ENCODE assay signal across 11 cellular contexts in the genomic region with DNA sequence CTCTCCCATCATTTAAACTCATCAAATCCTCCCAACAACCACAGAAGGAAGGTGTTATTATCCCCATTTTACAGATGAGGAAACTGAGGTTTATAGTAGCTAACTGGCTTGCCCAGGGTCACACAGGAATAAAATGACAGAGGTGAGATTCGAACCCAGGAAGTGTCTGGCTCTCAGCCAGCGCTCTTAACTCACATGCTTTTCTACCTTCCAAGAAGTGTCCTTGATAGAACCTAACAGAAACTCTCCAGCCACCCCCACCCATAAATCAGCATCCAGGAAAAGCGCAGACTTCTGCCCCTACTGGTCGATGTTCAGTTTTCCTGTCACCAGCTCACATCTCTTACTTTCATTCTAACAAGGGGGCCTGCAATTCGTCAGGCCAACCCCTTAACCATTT. TPM values are rescaled to one million over a fixed set of nuclear protein-coding genes. Genes with fewer than 3 reads are reported as not detected.
DNase-seq lines count a peak whose midpoint lies in the region; ATAC-seq, FAIRE-seq and TF ChIP-seq lines count a peak whose summit lies in the region.
"Had no signal": no experiment of that assay in that cellular context is flagged by ENCODE, and none has a peak within 500 bp of the region (broad histone marks: within the 10 kb centered on the region; RNA-seq: fewer than 3 reads in every experiment).

No MANE protein-coding gene starts in this region.

- no peaks in the 10 kb centered on the region for H3K36me3 Mint-ChIP-seq in CD14-positive monocyte

- no peak overlapping the region for H3K4me3 ChIP-seq in HCT116 (replicated peaks in 1 of 2; ENCODE audit: low read depth in 1 of 2, low read length in 2 of 2)
- no peak overlapping the region for H3K4me3 ChIP-seq in keratinocyte (ENCODE audit: control insufficient read depth in 2 of 3, extremely low read depth in 1 of 3, insufficient read depth in 2 of 3, low read depth in 1 of 3, low read length in 3 of 3)
- H3K4me3 ChIP-seq in right atrium auricular region = no peak overlapping the region
- H3K4me3 ChIP-seq: tibial nerve had no signal

- no peak overlapping the region for H3K4me3 Mint-ChIP-seq in CD14-positive monocyte
- H3K4me3 Mint-ChIP-seq: mesothelial cell of epicardium had no signal

- no peak for FAIRE-seq in keratinocyte (lab: Jason Lieb, UNC)

- peak; percentile 9 for TF ChIP-seq CTCF in CD14-positive monocyte (IDR thresholded peaks at IDR 0.05)
- peak in 2 of 3 experiments; percentile 43 to 49; a peak in 3 of 6 replicates for TF ChIP-seq CTCF in HCT116 (IDR thresholded peaks at IDR 0.05 in 2 of 3, conservative IDR thresholded peaks at IDR 0.05 in 1 of 3; ENCODE audit: borderline replicate concordance in 1 of 3, insufficient read depth in 1 of 3, low read depth in 2 of 3, low read length in 2 of 3)
- peak; percentile 55 for TF ChIP-seq CTCF in VCaP (conservative IDR thresholded peaks at IDR 0.05)
- peak in 2 of 3 experiments; percentile 15 to 16 for TF ChIP-seq CTCF in keratinocyte (optimal IDR thresholded peaks at IDR 0.05 in 1 of 3, IDR thresholded peaks at IDR 0.05 in 1 of 3, conservative IDR thresholded peaks at IDR 0.05 in 1 of 3; ENCODE audit: extremely low read depth in 1 of 3, insufficient read depth in 2 of 3, low read length in 3 of 3)
- TF ChIP-seq CTCF in right atrium auricular region (IDR thresholded peaks at IDR 0.05) = no peak

- H4K20me1 ChIP-seq in HCT116 (ENCODE audit: insufficient read depth) (no peaks in the 10 kb centered on the region), keratinocyte (ENCODE audit: control insufficient read depth, extremely low read depth, insufficient read depth, low read length) (no peaks in the 10 kb centered on the region)

- no peaks in the 10 kb centered on the region for H3K9me3 Mint-ChIP-seq in CD14-positive monocyte
- H3K9me3 Mint-ChIP-seq: mesothelial cell of epicardium had no signal

- no peaks in the 10 kb centered on the region for H3K36me3 ChIP-seq in HCT116 (ENCODE audit: control insufficient read depth in 1 of 2, insufficient read depth in 2 of 2, low read length in 2 of 2)
- no peaks in the 10 kb centered on the region for H3K36me3 ChIP-seq in keratinocyte (ENCODE audit: control insufficient read depth in 2 of 2, extremely low read depth in 1 of 2, insufficient read depth in 2 of 2, low read length in 2 of 2)
- no peaks in the 10 kb centered on the region for H3K36me3 ChIP-seq in right atrium auricular region

- dilution Hi-C loops in keratinocyte (cut with MboI; ENCODE audit: extremely low pct_ligation_motif_present, low sequenced_read_pairs) = no loop called here

- H3K9ac ChIP-seq in HCT116 (ENCODE audit: low read length) = no peak overlapping the region
- H3K9ac ChIP-seq in keratinocyte (ENCODE audit: control insufficient read depth, extremely low read depth, insufficient read depth, low read length) = no peak overlapping the region

- H3K27ac ChIP-seq in HCT116 (ENCODE audit: low read depth, low read length) = no peak overlapping the region
- no peak overlapping the region for H3K27ac ChIP-seq in VCaP
- H3K27ac ChIP-seq in keratinocyte (ENCODE audit: control insufficient read depth, insufficient read depth, low read length) = no peak overlapping the region
- no peak overlapping the region for H3K27ac ChIP-seq in right atrium auricular region
- H3K27ac ChIP-seq: tibial nerve had no signal

- intact Hi-C loops in CD14-positive monocyte (cut with micrococcal nuclease) = no loop called here
- intact Hi-C loops in HCT116 (cut with micrococcal nuclease) = no loop called here

- H3K4me1 Mint-ChIP-seq in CD14-positive monocyte = peaks cover 2% of the 10 kb centered on the region

- H3K4me2 ChIP-seq in HCT116 (ENCODE audit: low read length) = no peak overlapping the region
- no peak overlapping the region for H3K4me2 ChIP-seq in keratinocyte (ENCODE audit: control insufficient read depth, extremely low read depth, insufficient read depth, low read depth, low read length)

- POLR2A ChIA-PET in HCT116 (lab: Charles Lee) = no interaction called here

- H3K79me2 ChIP-seq in HCT116 (ENCODE audit: insufficient read depth, low read length) (no peaks in the 10 kb centered on the region), keratinocyte (ENCODE audit: control insufficient read depth, insufficient read depth, low read length) (no peaks in the 10 kb centered on the region)

- BruUV-seq in HCT116 (replicated peaks; lab: Mats Ljungman, UMichigan) = no TSS peak

- CTCF ChIA-PET in HCT116 (lab: Charles Lee) = no interaction called here

- H2AFZ ChIP-seq in HCT116 (ENCODE audit: low read depth, low read length, poor library complexity, severe bottlenecking) (no peak overlapping the region), keratinocyte (ENCODE audit: control insufficient read depth, low read length) (no peak overlapping the region)

- RAD21 ChIA-PET in HCT116 (lab: Charles Lee; ENCODE audit: low non-redundant PET in 1 of 2, low total read pairs in 2 of 2, uncharacterized antibody in 2 of 2, unreplicated experiment in 2 of 2) = no interaction called here

- H3K27me3 ChIP-seq in HCT116 (ENCODE audit: insufficient read depth, low read length) = no peaks in the 10 kb centered on the region
- no peaks in the 10 kb centered on the region for H3K27me3 ChIP-seq in keratinocyte (ENCODE audit: control insufficient read depth, extremely low read depth, insufficient read depth, low read length)
- no peaks in the 10 kb centered on the region for H3K27me3 ChIP-seq in right atrium auricular region
- H3K27me3 ChIP-seq: tibial nerve had no signal

- H3K9me2 ChIP-seq in HCT116 (ENCODE audit: insufficient read depth) = no peaks in the 10 kb centered on the region

- peak overlapping the region in 1 of 7 donors; percentile 46 for H3K27ac Mint-ChIP-seq in CD14-positive monocyte
- H3K27ac Mint-ChIP-seq: mesothelial cell of epicardium had no signal

- ATAC-seq in HCT116 (peak; percentile 80), GM18511 (IDR thresholded peaks at IDR 0.05; ENCODE audit: unreplicated experiment) (no peak)

- no peaks in the 10 kb centered on the region for H3K9me1 ChIP-seq in keratinocyte (ENCODE audit: control insufficient read depth, extremely low read depth, insufficient read depth, low read length)

- H3K27me3 Mint-ChIP-seq in CD14-positive monocyte (ENCODE audit: low read depth in 3 of 3) = peaks cover 2 to 11% (median 3%) of the 10 kb centered on the region in 3 donors

- no peak for TF ChIP-seq POLR2A in HCT116 (IDR thresholded peaks at IDR 0.05; ENCODE audit: borderline replicate concordance, extremely low read depth, insufficient read depth, insufficient read length)

- H3K4me1 ChIP-seq in HCT116 (ENCODE audit: control insufficient read depth in 1 of 2, insufficient read depth in 2 of 2, low read length in 2 of 2) = peaks cover 3 to 6% of the 10 kb centered on the region in 2 experiments; a peak in 1 of 4 replicates
- H3K4me1 ChIP-seq in keratinocyte (ENCODE audit: control insufficient read depth, extremely low read depth, insufficient read depth, low read length) = no peaks in the 10 kb centered on the region
- no peaks in the 10 kb centered on the region for H3K4me1 ChIP-seq in right atrium auricular region
- H3K4me1 ChIP-seq: tibial nerve had no signal

- no peaks in the 10 kb centered on the region for H3K9me3 ChIP-seq in HCT116 (ENCODE audit: control insufficient read depth in 1 of 2, insufficient read depth in 1 of 2, low read depth in 1 of 2, low read length in 2 of 2)
- no peaks in the 10 kb centered on the region for H3K9me3 ChIP-seq in keratinocyte (ENCODE audit: control insufficient read depth, low read depth, low read length)
- H3K9me3 ChIP-seq in right atrium auricular region = no peaks in the 10 kb centered on the region
- H3K9me3 ChIP-seq: tibial nerve had no signal

- TF ChIP-seq RAD21 in HCT116 (IDR thresholded peaks at IDR 0.05; ENCODE audit: low read depth) = no peak

- DNase-seq in CD14-positive monocyte (ENCODE audit: low spot score) = no peak
- DNase-seq in HCT116 (ENCODE audit: low read depth, low spot score) = no peak
- DNase-seq in keratinocyte (ENCODE audit: low read depth, low spot score) = no peak
- no peak for DNase-seq in inferior parietal cortex (ENCODE audit: extremely low spot score)
- no peak for DNase-seq in right atrium auricular region (ENCODE audit: low spot score)
- no peak for DNase-seq in NK-92 (lab: John Stamatoyannopoulos, UW; ENCODE audit: unreplicated experiment)
- DNase-seq: NCI-H2107 had no signal

TF ChIP-seq in HCT116, 20 proteins besides CTCF, POLR2A, EP300 and RAD21 (continues in another document):
- TF ChIP-seq POLR2AphosphoS5 (IDR thresholded peaks at IDR 0.05; ENCODE audit: low read depth, low read length) = no peak
- no peak for TF ChIP-seq SIN3A (IDR thresholded peaks at IDR 0.05; ENCODE audit: low read depth)
- TF ChIP-seq TCF7L2 (IDR thresholded peaks at IDR 0.05; ENCODE audit: borderline replicate concordance, extremely low read depth, insufficient read depth, insufficient read length) = no peak
- TF ChIP-seq YY1 (IDR thresholded peaks at IDR 0.05; ENCODE audit: extremely low read depth, insufficient replicate concordance, low read depth, low read length) = no peak
- no peak for TF ChIP-seq ZNF274 (IDR thresholded peaks at IDR 0.05; ENCODE audit: low read depth, low read length)
- no peak for TF ChIP-seq ELF1 (IDR thresholded peaks at IDR 0.05; ENCODE audit: borderline replicate concordance, low read depth)

RNA-seq across cellular contexts. Expression of gene SPATA12, which starts 51.7 kb away (rescaled TPM):
- polyA plus RNA-seq in CD14-positive monocyte (under 1 TPM; 0.10 to 0.16 TPM), keratinocyte (0.08 to 0.09 TPM (median 0.08 TPM) in 3 replicates)
- total RNA-seq in HCT116 (2021; ENCODE audit: unreplicated experiment) (0.22 TPM), right atrium auricular region (not detected)
- polyA plus RNA-seq in HCT116 (2012) = 0.34 and 0.53 TPM in 2 replicates
- polyA plus RNA-seq in keratinocyte (2011; ENCODE audit: low read depth) = not detected
- 0.11 TPM in 1 of 2 replicates, not detected in the other for polyA plus RNA-seq in keratinocyte (2011; cell fraction: cytosol; rRNA removed)
- 0.13 and 0.16 TPM in 2 replicates for polyA plus RNA-seq in keratinocyte (2011; cell fraction: nucleus; rRNA removed)
- polyA plus RNA-seq in keratinocyte (2012; ENCODE audit: low replicate concordance) = 0.05 and 0.17 TPM in 2 replicates
- polyA minus RNA-seq in keratinocyte = 0.06 TPM in 1 of 3 replicates, not detected in the others
- not detected for polyA minus RNA-seq in keratinocyte (2011; cell fraction: cytosol; rRNA and poly(A)+ RNA removed)
- polyA minus RNA-seq in keratinocyte (2011; cell fraction: nucleus; rRNA and poly(A)+ RNA removed) = not detected in 2 replicates
- total RNA-seq: mesothelial cell of epicardium, tibial nerve had no signal

RNA-seq across cellular contexts. Expression of gene IL17RD, which starts 52.9 kb away (rescaled TPM):
- polyA plus RNA-seq in CD14-positive monocyte (not detected), keratinocyte (1.4 to 1.7 TPM (median 1.6 TPM) in 3 replicates)
- total RNA-seq in HCT116 (2021; ENCODE audit: unreplicated experiment) (12.3 TPM), right atrium auricular region (1 to 10 TPM; 2.1 to 2.8 TPM)
- polyA plus RNA-seq in HCT116 (2012) = 3.2 and 4.1 TPM in 2 replicates
- polyA plus RNA-seq in keratinocyte (2011; ENCODE audit: low read depth) = 1.2 TPM
- 1.0 and 1.3 TPM in 2 replicates for polyA plus RNA-seq in keratinocyte (2011; cell fraction: cytosol; rRNA removed)
- polyA plus RNA-seq in keratinocyte (2011; cell fraction: nucleus; rRNA removed) = 2.1 and 2.6 TPM in 2 replicates
- polyA plus RNA-seq in keratinocyte (2012; ENCODE audit: low replicate concordance) = 1.4 and 1.7 TPM in 2 replicates
- 1.9 to 6.4 TPM (median 3.8 TPM) in 3 replicates for polyA minus RNA-seq in keratinocyte
- polyA minus RNA-seq in keratinocyte (2011; cell fraction: cytosol; rRNA and poly(A)+ RNA removed) = 1.9 TPM
- 2.6 and 5.5 TPM in 2 replicates for polyA minus RNA-seq in keratinocyte (2011; cell fraction: nucleus; rRNA and poly(A)+ RNA removed)

Comparison
In these comparisons a context has a peak if more than half of its experiments do, and no peak if none do; other contexts are left out.
1. CTCF ChIP-seq: peak in CD14-positive monocyte (single experiment), HCT116 (2 of 3), VCaP (single experiment) and keratinocyte (2 of 3); none in right atrium auricular region (0 of 2).